In the genomic region with DNA sequence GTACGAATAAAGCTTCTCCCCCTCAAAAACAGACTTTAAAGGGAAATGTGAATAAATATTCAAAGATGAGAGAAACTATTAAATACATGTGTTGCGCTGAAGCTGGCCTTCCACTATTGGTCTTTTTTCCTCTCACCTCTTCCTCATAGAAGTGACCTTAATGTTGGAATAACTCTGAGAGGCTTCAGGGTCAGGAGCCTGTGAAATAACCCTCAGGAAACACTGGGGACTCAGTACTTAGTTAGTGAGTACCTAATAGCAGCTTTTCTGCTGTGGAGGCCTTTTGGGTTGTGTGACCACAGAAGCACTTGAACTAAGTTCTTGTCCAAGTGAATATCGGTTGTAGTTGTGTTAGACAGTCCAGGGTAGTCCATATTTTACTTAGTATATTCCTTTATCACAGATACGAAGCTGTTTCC, we compare ENCODE assay signal across 8 cellular contexts. TPM values are rescaled to one million over a fixed set of nuclear protein-coding genes. Genes with fewer than 3 reads are reported as not detected.
A peak's percentile ranks its signal among the peaks of the same experiment; 100 is the strongest.
DNase-seq lines count a peak whose midpoint lies in the region; ATAC-seq lines count a peak whose summit lies in the region.

No MANE protein-coding gene starts in this region.

- H3K79me2 ChIP-seq in trophoblast cell (ENCODE audit: control insufficient read depth, insufficient read depth, low read length, poor library complexity) = peaks cover 8% of the 10 kb centered on the region

- H2AK5ac ChIP-seq in trophoblast cell (ENCODE audit: low read length) = no peak overlapping the region

- no peak overlapping the region for H3K4ac ChIP-seq in trophoblast cell (ENCODE audit: low read depth, low read length)

- no peak overlapping the region for H2BK120ac ChIP-seq in trophoblast cell (ENCODE audit: insufficient read depth, low read length, poor library complexity)

- H3K4me3 ChIP-seq in SJCRH30 (peak overlapping the region; percentile 91), trophoblast cell (ENCODE audit: low read depth, low read length) (no peak overlapping the region), HAP-1 (no peak overlapping the region; the same call in 1 of the 2 replicates)

- H4K91ac ChIP-seq in trophoblast cell (ENCODE audit: low read depth, low read length) = no peak overlapping the region

- no peak overlapping the region for H2BK5ac ChIP-seq in trophoblast cell (ENCODE audit: low read depth, low read length, poor library complexity)

- no peak overlapping the region for H3K23ac ChIP-seq in trophoblast cell (ENCODE audit: low read length)

- H3K36me3 ChIP-seq in SJCRH30 = 0 out of 2 replicates have a peak, but pooled peaks cover 2% of the 10 kb centered on the region
- no peaks in the 10 kb centered on the region for H3K36me3 ChIP-seq in trophoblast cell (ENCODE audit: control insufficient read depth in 1 of 2, insufficient read depth in 2 of 2, low read length in 2 of 2)
- no peaks in the 10 kb centered on the region for H3K36me3 ChIP-seq in HAP-1 (replicated peaks)

- H2AFZ ChIP-seq in trophoblast cell (ENCODE audit: insufficient read depth, low read length, poor library complexity) = peak overlapping the region; percentile 68

- in situ Hi-C loops in HAP-1 (cut with MboI; ENCODE audit: low sequenced_read_pairs) = no loop called here

- DNase-seq in DMS53 (lab: John Stamatoyannopoulos, UW) (peak; percentile 27), DMS53 treated with DMSO at 0.1 percent for 48 hours (lab: John Stamatoyannopoulos, UW; ENCODE audit: unreplicated experiment) (no peak), SJCRH30 (peak in 1 of 2 experiments; percentile 25), epithelial cell of prostate (ENCODE audit: low read depth, low spot score) (no peak), trophoblast cell (no peak), HAP-1 (ENCODE audit: low spot score in 2 of 2) (no peak)

- no peak overlapping the region for H3K9ac ChIP-seq in trophoblast cell (ENCODE audit: low read length)

- no peak overlapping the region for H3K18ac ChIP-seq in trophoblast cell (ENCODE audit: low read length)

- H3K4me1 ChIP-seq in SJCRH30 (peaks cover 3% of the 10 kb centered on the region; the same call in 1 of the 2 replicates), trophoblast cell (ENCODE audit: control insufficient read depth in 1 of 2, insufficient read depth in 2 of 2, low read length in 2 of 2) (no peaks in the 10 kb centered on the region), HAP-1 (peaks cover 12% of the 10 kb centered on the region)

- H3K27ac ChIP-seq in SJCRH30 = peak overlapping the region; percentile 75
- peak overlapping the region; percentile 63 for H3K27ac ChIP-seq in epithelial cell of prostate
- peak overlapping the region; percentile 38 for H3K27ac ChIP-seq in trophoblast cell (ENCODE audit: low read depth, low read length)

- no peaks in the 10 kb centered on the region for H3K27me3 ChIP-seq in SJCRH30
- no peaks in the 10 kb centered on the region for H3K27me3 ChIP-seq in trophoblast cell (ENCODE audit: insufficient read depth, low read length)
- no peaks in the 10 kb centered on the region for H3K27me3 ChIP-seq in HAP-1 (ENCODE audit: low read depth)

- peak overlapping the region; percentile 56 for H3K4me2 ChIP-seq in trophoblast cell (ENCODE audit: low read length)

- no peaks in the 10 kb centered on the region for H3K9me3 ChIP-seq in SJCRH30 (replicated peaks)
- no peaks in the 10 kb centered on the region for H3K9me3 ChIP-seq in trophoblast cell (ENCODE audit: insufficient read depth, low read depth, low read length)
- no peaks in the 10 kb centered on the region for H3K9me3 ChIP-seq in HAP-1

- no peak overlapping the region for H3K14ac ChIP-seq in trophoblast cell (ENCODE audit: low read length)

- no CpG with 5 or more reads among the region's 4 CpGs for WGBS in trophoblast cell (ENCODE audit: extremely low coverage, insufficient coverage, insufficient read length)

- ATAC-seq in HG03025 (IDR thresholded peaks at IDR 0.05; ENCODE audit: low FRiP score, unreplicated experiment) (no peak), GM18870 (IDR thresholded peaks at IDR 0.05; ENCODE audit: unreplicated experiment) (no peak)

- no peak overlapping the region for H4K12ac ChIP-seq in trophoblast cell (ENCODE audit: low read depth, low read length)

- peak overlapping the region; percentile 74 for H4K8ac ChIP-seq in trophoblast cell (ENCODE audit: low read depth, low read length)

- H3K79me1 ChIP-seq in trophoblast cell (ENCODE audit: low read length) = peaks cover 9% of the 10 kb centered on the region

- no peak overlapping the region for H2BK12ac ChIP-seq in trophoblast cell (ENCODE audit: low read length)

RNA-seq across cellular contexts. Expression of a gene that starts 0.8 kb away (rescaled TPM):
- 21.5 and 27.6 TPM in 2 replicates for total RNA-seq in SJCRH30 (2014; rRNA removed; shearing (Covaris generic))
- polyA plus RNA-seq in trophoblast cell (2013) = 6.0 and 6.7 TPM in 2 replicates
